In genomic region chr1:47230692-47231313, GRCh38 we compare ENCODE assay signal across 8 cellular contexts. TPM values are rescaled to one million over a fixed set of nuclear protein-coding genes. Genes with fewer than 3 reads are reported as not detected.
A peak's percentile ranks its signal among the peaks of the same experiment; 100 is the strongest.
DNase-seq lines count a peak whose midpoint lies in the region; ATAC-seq and TF ChIP-seq lines count a peak whose summit lies in the region.

No MANE protein-coding gene starts in this region.

- peaks cover 0 to 54% (median 29%) of the 10 kb centered on the region in 12 donors for H3K4me1 ChIP-seq in heart left ventricle
- H3K4me1 ChIP-seq in uterus = peaks cover 0 to 16% of the 10 kb centered on the region in 2 donors

- H3K36me3 ChIP-seq in heart left ventricle (no peaks in the 10 kb centered on the region), uterus (no peaks in the 10 kb centered on the region)

- ATAC-seq in heart left ventricle (no peak), left ventricle myocardium superior (no peak)

- peak overlapping the region; percentile 46 to 70 (median 58) for H3K4me3 ChIP-seq in heart left ventricle
- H3K4me3 ChIP-seq in choroid plexus epithelial cell (ENCODE audit: low read depth, low read length) = no peak overlapping the region
- peak overlapping the region; percentile 20 to 27 for H3K4me3 ChIP-seq in uterus

- TF ChIP-seq CTCF in heart left ventricle (IDR thresholded peaks at IDR 0.05) (no peak), choroid plexus epithelial cell (conservative IDR thresholded peaks at IDR 0.05; ENCODE audit: low read depth, low read length) (no peak), mesothelial cell of epicardium (IDR thresholded peaks at IDR 0.05; ENCODE audit: unreplicated experiment) (no peak), uterus (IDR thresholded peaks at IDR 0.05) (no peak)

- no peaks in the 10 kb centered on the region for H3K9me3 ChIP-seq in heart left ventricle
- no peaks in the 10 kb centered on the region for H3K9me3 ChIP-seq in uterus

- no peak overlapping the region for H3K4me3 Mint-ChIP-seq in mesothelial cell of epicardium

- peaks cover 53 to 95% (median 79%) of the 10 kb centered on the region in 9 donors for H3K27me3 ChIP-seq in heart left ventricle
- peaks cover 15 to 67% of the 10 kb centered on the region in 2 donors for H3K27me3 ChIP-seq in uterus

- peak overlapping the region; percentile 39 for H3K27ac Mint-ChIP-seq in mesothelial cell of epicardium

- DNase-seq in heart left ventricle (peak in 2 of 5 donors; percentile 51 to 63), left ventricle myocardium superior (no peak), choroid plexus epithelial cell (ENCODE audit: low read depth) (peak; percentile 18), mesothelial cell of epicardium (ENCODE audit: low spot score in 2 of 2, unreplicated experiment in 2 of 2) (no peak), uterus (no peak), posterior vena cava (ENCODE audit: low spot score) (no peak), activated gamma-delta T cell (lab: John Stamatoyannopoulos, UW) (no peak), NCI-H1930 (lab: John Stamatoyannopoulos, UW) (no peak)

- H3K27ac ChIP-seq in heart left ventricle = peak overlapping the region; percentile 57 to 96 (median 87)
- H3K27ac ChIP-seq in uterus = peak overlapping the region; percentile 69 to 71

- intact Hi-C loops in heart left ventricle (cut with DNase I) = loop anchor here in 1 of 10 donors (5.0 kb wide), 1 partner anchor 39 kb away; the partner anchor contains the start of gene PDZK1IP1
- intact Hi-C loops in left ventricle myocardium superior (cut with micrococcal nuclease) = no loop called here
- intact Hi-C loops in uterus (cut with DNase I; ENCODE audit: low total_unique reads) = no loop called here
- intact Hi-C loops in posterior vena cava (cut with DNase I) = loop anchor here in 1 of 2 donors (5.0 kb wide), 1 partner anchor 39 kb away; the partner anchor contains the start of gene PDZK1IP1

- H3K36me3 Mint-ChIP-seq in mesothelial cell of epicardium = no peaks in the 10 kb centered on the region

- peaks cover 15% of the 10 kb centered on the region for H3K4me1 Mint-ChIP-seq in mesothelial cell of epicardium

- 3 to 5% (median 4%) methylated on average over 38 to 46 of the region's 46 CpGs for WGBS in heart left ventricle, 4 donors

- no peak for TF ChIP-seq POLR2A in heart left ventricle (IDR thresholded peaks at IDR 0.05)
- no peak for TF ChIP-seq POLR2A in uterus (IDR thresholded peaks at IDR 0.05)

- no peaks in the 10 kb centered on the region for H3K9me3 Mint-ChIP-seq in mesothelial cell of epicardium

- peaks cover 99% of the 10 kb centered on the region for H3K27me3 Mint-ChIP-seq in mesothelial cell of epicardium (ENCODE audit: low read depth)

RNA-seq across cellular contexts. Expression of gene TAL1, which starts 1.2 kb away (rescaled TPM):
- total RNA-seq in heart left ventricle (1 to 10 TPM; 1.8 to 3.9 (median 3.4) TPM), left ventricle myocardium superior (3.7 TPM), mesothelial cell of epicardium (0.09 to 0.24 TPM in 2 of 3 replicates, not detected in the other), uterus (10 to 100 TPM in 3 of 4 donors, 1 to 10 TPM in 1; 4.8 to 20.7 (median 13.0) TPM), posterior vena cava (1 to 10 TPM; 5.3 to 8.7 TPM)
- 1 to 10 TPM; 2.7 to 2.9 TPM for polyA plus RNA-seq in heart left ventricle

RNA-seq across cellular contexts. Expression of gene PDZK1IP1, which starts 41.0 kb away (rescaled TPM):
- total RNA-seq in heart left ventricle = 1 to 10 TPM in 1 of 9 donors, under 1 TPM in 1, not detected in 7; 0.56 to 7.1 TPM
- not detected for polyA plus RNA-seq in heart left ventricle
- total RNA-seq in left ventricle myocardium superior = not detected
- not detected in 3 replicates for total RNA-seq in mesothelial cell of epicardium
- total RNA-seq in uterus = under 1 TPM in 1 of 4 donors, not detected in 3; 0.48 TPM
- 1 to 10 TPM in 1 of 2 donors, under 1 TPM in 1; 0.76 to 1.0 TPM for total RNA-seq in posterior vena cava
